Comparison of ENCODE assay signal across 9 cellular contexts in the genomic region with DNA sequence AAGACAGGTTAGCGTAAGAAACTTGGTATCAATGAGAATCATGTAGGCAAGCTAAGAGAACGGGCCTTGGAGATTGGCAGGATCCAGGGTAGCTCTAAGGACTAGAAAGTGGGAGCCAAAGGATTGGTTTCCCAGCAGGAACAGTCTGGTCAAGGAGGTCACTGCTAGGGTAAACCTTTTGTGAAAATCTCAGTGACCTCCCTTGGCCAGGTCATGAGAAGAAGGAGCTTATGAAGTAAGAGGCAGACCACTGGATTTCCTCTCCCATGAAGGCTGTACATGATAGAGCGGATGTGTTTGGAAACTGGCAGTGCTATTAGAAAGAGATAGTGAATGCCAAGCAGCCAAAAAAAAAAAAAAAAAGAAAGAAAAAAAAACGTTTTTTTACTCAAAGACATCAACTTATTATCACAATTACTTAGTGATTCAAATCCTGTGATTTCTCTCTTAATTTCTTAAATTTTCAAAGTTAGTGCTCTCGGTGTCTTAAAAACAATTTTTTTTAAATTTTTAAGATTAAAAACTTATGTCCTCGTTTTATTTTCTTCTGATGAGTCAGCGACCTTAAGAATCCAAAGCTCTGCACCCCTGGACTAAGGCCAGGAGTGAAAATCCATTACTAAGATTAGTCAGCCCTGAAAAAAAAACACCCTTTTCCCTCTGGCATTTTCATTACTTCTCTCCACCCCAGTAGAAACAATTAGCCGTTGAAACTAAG.
DNase-seq lines count a peak whose midpoint lies in the region; ATAC-seq and TF ChIP-seq lines count a peak whose summit lies in the region.
"Had no signal": no experiment of that assay in that cellular context is flagged by ENCODE, and none has a peak within 500 bp of the region (broad histone marks: within the 10 kb centered on the region; RNA-seq: fewer than 3 reads in every experiment).

No MANE protein-coding gene starts in this region.

- no peaks in the 10 kb centered on the region for H3K36me3 ChIP-seq in lower lobe of right lung

- H3K4me3 ChIP-seq in lower lobe of right lung = no peak overlapping the region

- peaks cover 18% of the 10 kb centered on the region for H3K4me1 ChIP-seq in lower lobe of right lung

- H3K27ac ChIP-seq in cingulate gyrus (ENCODE audit: low read depth, low read length) (peak overlapping the region; percentile 51), lower lobe of right lung (peak overlapping the region; percentile 54)

- DNase-seq in M059J (ENCODE audit: low read depth) (peak; percentile 98), lower lobe of right lung (no peak), ureter (ENCODE audit: low spot score) (peak; percentile 54), NCI-H1105 treated with DMSO at 0.1 percent for 48 hours (lab: John Stamatoyannopoulos, UW) (no peak), Ammon's horn (ENCODE audit: low spot score) (no peak)
- DNase-seq in stimulated activated CD4-positive, alpha-beta T cell treated with anti-CD3 and anti-CD28 coated beads, Interleukin-2, amount 100 ng/mL, for 48 hours = no peak
- DNase-seq: activated CD4-positive, alpha-beta T cell treated with anti-CD3 and anti-CD28 coated beads, Interleukin-2, amount 50 U/mL, for 4 hours; islet precursor cell had no signal

- H3K9me3 ChIP-seq in lower lobe of right lung = no peaks in the 10 kb centered on the region

- intact Hi-C loops in lower lobe of right lung (cut with DNase I) = no loop called here

- no peaks in the 10 kb centered on the region for H3K27me3 ChIP-seq in lower lobe of right lung (ENCODE audit: low read depth)

- ATAC-seq in lower lobe of right lung = peak; percentile 63 to 69

- no peak for TF ChIP-seq CTCF in lower lobe of right lung (IDR thresholded peaks at IDR 0.05)

Comparison
In these comparisons a context has a peak if more than half of its experiments do, and no peak if none do; other contexts are left out.
1. DNase-seq: peak in M059J (single experiment) and ureter (single experiment); none in lower lobe of right lung (single experiment), stimulated activated CD4-positive, alpha-beta T cell treated with anti-CD3 and anti-CD28 coated beads, Interleukin-2, amount 100 ng/mL, for 48 hours (0 of 2), NCI-H1105 treated with DMSO at 0.1 percent for 48 hours (single experiment) and Ammon's horn (single experiment).